ENCODE assay signal across 13 cellular contexts in genomic region chr13:97268772-97269171, GRCh38. TPM values are rescaled to one million over a fixed set of nuclear protein-coding genes. Genes with fewer than 3 reads are reported as not detected.
DNase-seq lines count a peak whose midpoint lies in the region; ATAC-seq and TF ChIP-seq lines count a peak whose summit lies in the region.
"Had no signal": no experiment of that assay in that cellular context is flagged by ENCODE, and none has a peak within 500 bp of the region (broad histone marks: within the 10 kb centered on the region; RNA-seq: fewer than 3 reads in every experiment).

No MANE protein-coding gene starts in this region.

- H3K4me1 ChIP-seq in smooth muscle cell (ENCODE audit: low read depth) (peaks cover 24% of the 10 kb centered on the region), Peyer's patch (peaks cover 0 to 8% (median 0%) of the 10 kb centered on the region in 4 donors)

- no peak overlapping the region for H3K4me3 ChIP-seq in dorsolateral prefrontal cortex
- no peak overlapping the region for H3K4me3 ChIP-seq in smooth muscle cell
- no peak overlapping the region for H3K4me3 ChIP-seq in H7 (ENCODE audit: insufficient read depth, low read depth, low read length)
- no peak overlapping the region for H3K4me3 ChIP-seq in Peyer's patch
- H3K4me3 ChIP-seq: suprapubic skin had no signal

- peak in 8 of 56 donors; percentile 7 to 29 (median 12) for TF ChIP-seq CTCF in dorsolateral prefrontal cortex (IDR thresholded peaks at IDR 0.05 in 54 of 56, conservative IDR thresholded peaks at IDR 0.05 in 2 of 56; ENCODE audit: low read depth in 1 of 56, partially characterized antibody in 56 of 56)
- no peak for TF ChIP-seq CTCF in smooth muscle cell (IDR thresholded peaks at IDR 0.05; ENCODE audit: borderline replicate concordance, insufficient read depth, poor library complexity, severe bottlenecking)
- no peak for TF ChIP-seq CTCF in Peyer's patch (IDR thresholded peaks at IDR 0.05)

- H4K20me1 ChIP-seq in smooth muscle cell (ENCODE audit: low read depth), result peaks cover 57% of the 10 kb centered on the region

- H3K9me3 ChIP-seq in smooth muscle cell (replicated peaks; ENCODE audit: low read depth) (no peaks in the 10 kb centered on the region), Peyer's patch (no peaks in the 10 kb centered on the region)
- H3K9me3 ChIP-seq: suprapubic skin had no signal

- peaks cover 90% of the 10 kb centered on the region for H3K79me2 ChIP-seq in smooth muscle cell (ENCODE audit: low read depth)

- intact Hi-C loops in dorsolateral prefrontal cortex (cut with DNase I), result no loop called here

- H3K27ac ChIP-seq in adipose tissue (ENCODE audit: low read depth, low read length) (peak overlapping the region; percentile 54), dorsolateral prefrontal cortex (peak overlapping the region in 40 of 59 donors; percentile 1 to 71 (median 47)), layer of hippocampus (ENCODE audit: low read depth, low read length) (peak overlapping the region; percentile 24), smooth muscle cell (ENCODE audit: low read depth) (peak overlapping the region; percentile 83), Peyer's patch (peak overlapping the region in 1 of 4 donors; percentile 3)
- H3K27ac ChIP-seq: suprapubic skin had no signal

- TF ChIP-seq POLR2A in Peyer's patch (IDR thresholded peaks at IDR 0.05), result no peak

- 60 to 93% (median 61%) methylated on average over 6 of the region's 6 CpGs for WGBS in adipose tissue, 3 donors
- WGBS in smooth muscle cell (ENCODE audit: low lambda C conversion rate), result 61% methylated on average over 6 of the region's 6 CpGs

- H3K9ac ChIP-seq in smooth muscle cell (ENCODE audit: low read depth), result no peak overlapping the region

- H2AFZ ChIP-seq in smooth muscle cell (ENCODE audit: low read depth), result no peak overlapping the region

- H3K36me3 ChIP-seq in smooth muscle cell (ENCODE audit: low read depth), result no peaks in the 10 kb centered on the region
- H3K36me3 ChIP-seq in H7 (replicated peaks; ENCODE audit: control insufficient read depth, insufficient read depth, low read length), result no peaks in the 10 kb centered on the region
- H3K36me3 ChIP-seq in Peyer's patch, result no peaks in the 10 kb centered on the region
- H3K36me3 ChIP-seq: suprapubic skin had no signal

- H3K27me3 ChIP-seq in dorsolateral prefrontal cortex (no peaks in the 10 kb centered on the region), layer of hippocampus (ENCODE audit: control insufficient read depth, insufficient read depth, low read length) (no peaks in the 10 kb centered on the region), smooth muscle cell (ENCODE audit: low read depth) (no peaks in the 10 kb centered on the region), H7 (ENCODE audit: control insufficient read depth, insufficient read depth, low read length) (no peaks in the 10 kb centered on the region), Peyer's patch (no peaks in the 10 kb centered on the region)
- H3K27me3 ChIP-seq: suprapubic skin had no signal

- no peak overlapping the region for H3K4me2 ChIP-seq in smooth muscle cell

- H3F3A ChIP-seq in smooth muscle cell (ENCODE audit: low read depth), result peaks cover 23% of the 10 kb centered on the region

- ATAC-seq in HG02678 (IDR thresholded peaks at IDR 0.05; ENCODE audit: unreplicated experiment), result no peak

- no peak for DNase-seq in dorsolateral prefrontal cortex
- DNase-seq in smooth muscle cell (lab: John Stamatoyannopoulos, UW; ENCODE audit: unreplicated experiment), result no peak
- DNase-seq in H7, result no peak
- DNase-seq in LoVo (ENCODE audit: low spot score), result no peak
- no peak for DNase-seq in Peyer's patch
- DNase-seq: activated CD4-positive, alpha-beta T cell treated with anti-CD3 and anti-CD28 coated beads for 48 hours; NCI-H1092; NCI-H345; T-helper 1 cell had no signal

RNA-seq across cellular contexts. Expression of gene MBNL2, which starts 46.6 kb away (rescaled TPM):
- 10 to 100 TPM; 17.8 to 34.3 (median 23.7) TPM for polyA plus RNA-seq in adipose tissue
- total RNA-seq in dorsolateral prefrontal cortex, result 100 to 1,000 TPM in 119 of 120 experiments, 10 to 100 TPM in 1; 96.2 to 275 (median 181) TPM
- 120 and 147 TPM in 2 replicates for total RNA-seq in smooth muscle cell
- polyA plus RNA-seq in smooth muscle cell, result 33.7 and 34.9 TPM in 2 replicates
- total RNA-seq in H7 (2014; rRNA removed; shearing (Covaris generic)), result 0.37 and 1.0 TPM in 2 replicates
- 10 to 100 TPM; 27.0 to 44.6 (median 36.3) TPM for total RNA-seq in Peyer's patch

Comparison
In these comparisons a context has a peak if more than half of its experiments do, and no peak if none do; other contexts are left out.
1. RNA of gene MBNL2, which starts 46.6 kb away (total RNA-seq): 96.2 to 275 TPM in dorsolateral prefrontal cortex, 120 to 147 TPM in smooth muscle cell and 27.0 to 44.6 TPM in Peyer's patch; 0.37 to 1.0 TPM in H7; every median in the first group is over 10 times any median in the second.